8 cellular contexts compared by ENCODE assay signal in genomic region chr22:35257321-35258143, GRCh38. TPM values are rescaled to one million over a fixed set of nuclear protein-coding genes. Genes with fewer than 3 reads are reported as not detected.
DNase-seq lines count a peak whose midpoint lies in the region; ATAC-seq, FAIRE-seq and TF ChIP-seq lines count a peak whose summit lies in the region.

Gene HMGXB4, plus strand, starts transcription at chr22:35257493. Its CDS starts 4,898 bp downstream, at chr22:35262391.

- H3K9ac ChIP-seq in H1 (replicated peaks in 1 of 4; ENCODE audit: extremely low read depth in 1 of 4, low read depth in 3 of 4, low read length in 3 of 4), result peak within 1 kb of the TSS; percentile 87 to 99 (median 90)

- no peak within 1 kb of the TSS for H2BK12ac ChIP-seq in H1 (ENCODE audit: low read depth, low read length)

- H3K79me2 ChIP-seq in H1 (ENCODE audit: control insufficient read depth in 1 of 2, insufficient read depth in 2 of 2, low read length in 2 of 2), result peaks cover 0 to 46% of the 10 kb centered on the region in 2 experiments; a peak in 3 of 4 replicates

- H4K20me1 ChIP-seq in H1 (replicated peaks in 1 of 2; ENCODE audit: control insufficient read depth in 1 of 2, insufficient read depth in 2 of 2, low read length in 2 of 2), result peaks cover 0 to 3% of the 10 kb centered on the region in 2 experiments

- H4K91ac ChIP-seq in H1 (replicated peaks; ENCODE audit: insufficient read length, low read length), result peak within 1 kb of the TSS; percentile 1

- H3K9me3 ChIP-seq in H1 (ENCODE audit: insufficient read depth in 2 of 2, low read depth in 1 of 2, low read length in 1 of 2), result no peaks in the 10 kb centered on the region

- DNase-seq in COLO668 (lab: John Stamatoyannopoulos, UW; ENCODE audit: unreplicated experiment) (peak; percentile 93), HL-60 (ENCODE audit: low read depth in 1 of 2, low spot score in 1 of 2) (peak; percentile 72 to 88), NOMO-1 treated with DMSO at 0.1 percent for 48 hours (lab: John Stamatoyannopoulos, UW; ENCODE audit: unreplicated experiment) (peak; percentile 83), H1 (ENCODE audit: low read depth in 1 of 2, low spot score in 2 of 2) (peak; percentile 51 to 86), medulla oblongata (ENCODE audit: extremely low spot score) (peak; percentile 91)
- DNase-seq in activated CD8-positive, alpha-beta memory T cell treated with anti-CD3 and anti-CD28 coated beads for 4 hours (ENCODE audit: low read depth in 2 of 2), result peak; percentile 77
- DNase-seq in stimulated activated CD4-positive, alpha-beta T cell treated with anti-CD3 and anti-CD28 coated beads, TNF-alpha, amount 100 ng/mL, for 48 hours (ENCODE audit: low read depth in 3 of 3), result peak; percentile 71 to 82 (median 73)

- H3K4me1 ChIP-seq in H1 (replicated peaks in 1 of 4; ENCODE audit: control insufficient read depth in 3 of 4, insufficient read depth in 4 of 4, low read length in 3 of 4), result peaks cover 0 to 3% (median 0%) of the 10 kb centered on the region in 4 experiments; a peak in 2 of 7 replicates

- CTCF ChIA-PET in H1 (lab: Charles Lee; ENCODE audit: partially characterized antibody), result interaction anchor here (0.9 to 1.2 kb wide), 2 partner anchors 13 to 155 kb away, joined by 3 read pairs; no protein-coding TSS in a partner anchor

- no peak within 1 kb of the TSS for H2BK20ac ChIP-seq in H1 (ENCODE audit: low read length)

- H2AK5ac ChIP-seq in H1 (ENCODE audit: low read depth, low read length), result peak within 1 kb of the TSS; percentile 43; the same call in 1 of the 2 replicates

- peaks cover 4 to 6% (median 6%) of the 10 kb centered on the region in 4 experiments; a peak in 5 of 8 replicates for H3K36me3 ChIP-seq in H1 (ENCODE audit: control insufficient read depth in 2 of 4, insufficient read depth in 4 of 4, low read length in 3 of 4)

- no peak within 1 kb of the TSS for H3K4ac ChIP-seq in H1 (replicated peaks; ENCODE audit: insufficient read length, low read depth, low read length)

- no peak within 1 kb of the TSS for H3K14ac ChIP-seq in H1 (ENCODE audit: insufficient read length)

- H3K27ac ChIP-seq in HL-60 (replicated peaks) (peak within 1 kb of the TSS; percentile 81), H1 (ENCODE audit: low read depth, low read length) (peak within 1 kb of the TSS; percentile 88)

- H4K8ac ChIP-seq in H1 (ENCODE audit: extremely low read depth, insufficient read depth, low read length), result peak within 1 kb of the TSS; percentile 98

- peak within 1 kb of the TSS; percentile 99 for H2AFZ ChIP-seq in H1 (ENCODE audit: low read length)

- 1% methylated on average over 38 of the region's 84 CpGs; no CpG with 5 or more reads in 1 of the 2 experiments for WGBS in H1 (ENCODE audit: extremely low coverage in 1 of 2, insufficient coverage in 1 of 2, insufficient read length in 1 of 2, insufficient replicate concordance in 2 of 2, low coverage in 1 of 2, low lambda C conversion rate in 2 of 2, missing lambda C conversion rate in 1 of 2), 2 experiments

- peak within 1 kb of the TSS; percentile 91 to 98 for H3K4me2 ChIP-seq in H1 (ENCODE audit: insufficient read depth in 1 of 2, low read depth in 2 of 2, low read length in 2 of 2)

- no peak for FAIRE-seq in H1 (lab: Jason Lieb, UNC)

- no peak within 1 kb of the TSS for H3K56ac ChIP-seq in H1 (replicated peaks; ENCODE audit: insufficient read length, low read depth, low read length)

- H3K23ac ChIP-seq in H1 (ENCODE audit: insufficient read length), result no peak within 1 kb of the TSS

- peak within 1 kb of the TSS; percentile 66 for H2BK5ac ChIP-seq in H1 (ENCODE audit: low read depth, low read length)

- H2BK15ac ChIP-seq in H1 (ENCODE audit: low read length), result no peak within 1 kb of the TSS

- H3K23me2 ChIP-seq in H1 (ENCODE audit: low read depth, low read length), result peaks cover 8% of the 10 kb centered on the region; the same call in 1 of the 2 replicates

- H2BK120ac ChIP-seq in H1 (replicated peaks; ENCODE audit: low read depth, low read length), result no peak within 1 kb of the TSS

- peak; percentile 84 for ATAC-seq in GM19455 (IDR thresholded peaks at IDR 0.05; ENCODE audit: unreplicated experiment)

- no peak for TF ChIP-seq RAD21 in H1 (IDR thresholded peaks at IDR 0.05 in 1 of 2, conservative IDR thresholded peaks at IDR 0.05 in 1 of 2; ENCODE audit: low read depth in 2 of 2, low read length in 2 of 2)

- peak within 1 kb of the TSS; percentile 31 for H4K5ac ChIP-seq in H1 (ENCODE audit: insufficient read length, low read depth, low read length)

- H3K79me1 ChIP-seq in H1 (ENCODE audit: low read depth, low read length), result peaks cover 4% of the 10 kb centered on the region; the same call in 1 of the 2 replicates

- H3K18ac ChIP-seq in H1 (ENCODE audit: extremely low read depth, low read length), result peak within 1 kb of the TSS; percentile 29

- H3K27me3 ChIP-seq in HL-60 (ENCODE audit: insufficient read depth, poor library complexity, severe bottlenecking) (no peaks in the 10 kb centered on the region), H1 (replicated peaks in 1 of 4; ENCODE audit: control insufficient read depth in 3 of 4, extremely low read depth in 1 of 4, insufficient read depth in 3 of 4, low read length in 3 of 4) (no peaks in the 10 kb centered on the region; a peak in 1 of 7 replicates)

- 0 out of 3 replicates have a peak, but pooled peaks of 1 of the 2 experiments have one; percentile 19 for TF ChIP-seq EP300 in H1 (IDR thresholded peaks at IDR 0.05; ENCODE audit: borderline replicate concordance in 1 of 2, low read depth in 2 of 2, low read length in 2 of 2)

- peak; percentile 55 to 88 for TF ChIP-seq POLR2A in H1 (IDR thresholded peaks at IDR 0.05; ENCODE audit: control extremely low read depth in 1 of 2, low read depth in 2 of 2, low read length in 2 of 2)

- TF ChIP-seq CTCF in HL-60 (IDR thresholded peaks at IDR 0.05; ENCODE audit: insufficient read depth, low read length) (no peak), H1 (IDR thresholded peaks at IDR 0.05; ENCODE audit: control extremely low read depth in 1 of 3, insufficient read depth in 1 of 3, low read depth in 1 of 3, low read length in 3 of 3) (no peak)

- POLR2A ChIA-PET in H1 (lab: Charles Lee; ENCODE audit: partially characterized antibody), result interaction anchor here (0.9 to 4.6 kb wide), 9 partner anchors 10 to 52 kb away, joined by 3 to 27 read pairs (median 5); partner anchors contain the start of gene TOM1

- H3K4me3 ChIP-seq in HL-60 (replicated peaks; ENCODE audit: insufficient read depth, low read length), result peak within 1 kb of the TSS; percentile 60
- H3K4me3 ChIP-seq in H1 (ENCODE audit: extremely low read depth in 1 of 4, insufficient read depth in 2 of 4, low read depth in 3 of 4, low read length in 4 of 4), result peak within 1 kb of the TSS; percentile 74 to 94 (median 81)

TF ChIP-seq in H1, 55 proteins besides CTCF, POLR2A, EP300 and RAD21 (continues in another document):
- TF ChIP-seq JUND (IDR thresholded peaks at IDR 0.05; ENCODE audit: low read length), result 0 out of 2 replicates have a peak, but pooled peaks have one; percentile 20
- no peak for TF ChIP-seq RXRA (IDR thresholded peaks at IDR 0.05; ENCODE audit: insufficient read depth, low read depth, low read length)
- TF ChIP-seq EZH2 (IDR thresholded peaks at IDR 0.05; ENCODE audit: low read depth, low read length, severe bottlenecking), result no peak
- no peak for TF ChIP-seq HDAC6 (IDR thresholded peaks at IDR 0.05; ENCODE audit: low read depth, low read length)
- TF ChIP-seq MAX (IDR thresholded peaks at IDR 0.05), result peak; percentile 36; the same call in 1 of the 2 replicates
- TF ChIP-seq TBP (IDR thresholded peaks at IDR 0.05; ENCODE audit: low read depth, low read length), result peak; percentile 92
- peak; percentile 30; the same call in 1 of the 2 replicates for TF ChIP-seq E2F6 (IDR thresholded peaks at IDR 0.05)
- TF ChIP-seq JUN (IDR thresholded peaks at IDR 0.05; ENCODE audit: low read depth, low read length), result no peak
- no peak for TF ChIP-seq NRF1 (IDR thresholded peaks at IDR 0.05; ENCODE audit: low read depth, low read length)
- peak; percentile 94 for TF ChIP-seq PHF8 (conservative IDR thresholded peaks at IDR 0.05; ENCODE audit: low read depth, low read length)
- peak; percentile 65 for TF ChIP-seq POLR2AphosphoS5 (IDR thresholded peaks at IDR 0.05; ENCODE audit: low read depth, low read length)
- no peak for TF ChIP-seq TEAD4 (IDR thresholded peaks at IDR 0.05; ENCODE audit: low read depth, low read length)
- peak; percentile 70; the same call in 1 of the 2 replicates for TF ChIP-seq SP1 (IDR thresholded peaks at IDR 0.05; ENCODE audit: low read depth, low read length)
- TF ChIP-seq CHD2 (IDR thresholded peaks at IDR 0.05; ENCODE audit: low read length), result peak; percentile 37; the same call in 1 of the 2 replicates
- TF ChIP-seq MAFK (IDR thresholded peaks at IDR 0.05; ENCODE audit: low read depth, low read length), result no peak
- no peak for TF ChIP-seq SIRT6 (IDR thresholded peaks at IDR 0.05; ENCODE audit: low read length)
- TF ChIP-seq SUZ12 (IDR thresholded peaks at IDR 0.05; ENCODE audit: low read length), result no peak
- TF ChIP-seq RBBP5 (IDR thresholded peaks at IDR 0.05; ENCODE audit: borderline replicate concordance, low read depth, low read length), result peak; percentile 89
- TF ChIP-seq EGR1 (IDR thresholded peaks at IDR 0.05; ENCODE audit: borderline replicate concordance, low read depth, low read length), result peak; percentile 36; the same call in 1 of the 2 replicates
- TF ChIP-seq ASH2L (IDR thresholded peaks at IDR 0.05; ENCODE audit: low read length), result peak; percentile 97
- TF ChIP-seq SP2 (IDR thresholded peaks at IDR 0.05; ENCODE audit: low read length), result no peak

RNA-seq across cellular contexts. Expression of gene HMGXB4, which starts in this region (rescaled TPM):
- 38.3 and 41.3 TPM in 2 replicates for total RNA-seq in H1 (2021; fragmentation: NEBNext Ultra II Directional; extraction: Animal tissue kit (Norgen Biotek cat#: 25700))
- 12.7 and 20.9 TPM in 2 replicates for polyA plus RNA-seq in H1 (2011; rRNA removed)
- polyA plus RNA-seq in H1 (2011; cell fraction: cytosol; rRNA removed), result 25.6 TPM
- polyA plus RNA-seq in H1 (2011; cell fraction: nucleus; rRNA removed), result 17.6 TPM
- polyA plus RNA-seq in H1 (2012, experiment 1 of 2), result 23.8 to 34.3 TPM (median 24.8 TPM) in 4 replicates
- polyA plus RNA-seq in H1 (2012, experiment 2 of 2), result 2.9 TPM
- 31.9 TPM for polyA plus RNA-seq in H1 (2013, experiment 1 of 2)
- polyA plus RNA-seq in H1 (2013, experiment 2 of 2), result 32.0 TPM
- 41.4 and 49.8 TPM in 2 replicates for polyA minus RNA-seq in H1 (2011; rRNA and poly(A)+ RNA removed)
- polyA minus RNA-seq in H1 (2011; cell fraction: cytosol; rRNA and poly(A)+ RNA removed), result 17.2 TPM
- polyA minus RNA-seq in H1 (2011; cell fraction: nucleus; rRNA and poly(A)+ RNA removed), result 74.6 TPM

Comparison
In these comparisons a context has a peak if more than half of its experiments do, and no peak if none do; other contexts are left out.
1. Peak in every context shown above with its lines: DNase-seq, ATAC-seq, H3K4me3 ChIP-seq and H3K27ac ChIP-seq.